In the genomic region with DNA sequence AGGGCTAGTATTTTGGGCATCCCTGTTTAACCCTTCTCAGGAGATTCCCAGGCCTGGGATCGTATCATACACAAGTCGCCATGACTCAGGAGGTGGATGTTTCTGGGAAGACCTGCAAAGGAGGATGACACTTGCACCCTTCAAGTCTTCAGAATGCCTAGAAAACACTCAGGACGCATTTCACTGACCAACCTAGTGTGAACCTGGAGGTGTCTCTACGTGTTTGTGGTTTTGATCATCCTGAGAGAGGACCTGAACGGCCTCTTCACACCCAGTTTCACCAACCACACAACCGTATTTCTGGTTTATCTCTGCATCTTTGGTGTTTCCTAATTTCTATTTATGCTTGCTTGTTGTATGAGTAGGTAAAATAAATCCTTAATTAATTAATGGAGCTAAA, we compare ENCODE assay signal across 2 cellular contexts.
TF ChIP-seq lines count a peak whose summit lies in the region.

No MANE protein-coding gene starts in this region.

TF ChIP-seq in SK-N-SH, 30 proteins besides CTCF, POLR2A, EP300 and RAD21 (continued from another document):
- TF ChIP-seq GABPA (IDR thresholded peaks at IDR 0.05; ENCODE audit: low read depth) (no peak), YY1 (IDR thresholded peaks at IDR 0.05; ENCODE audit: low read depth) (no peak), NRF1 (IDR thresholded peaks at IDR 0.05; ENCODE audit: low read depth, low read length) (no peak), RXRA (IDR thresholded peaks at IDR 0.05; ENCODE audit: borderline replicate concordance, low read depth) (no peak), RCOR1 (IDR thresholded peaks at IDR 0.05; ENCODE audit: low read length) (no peak), GATA2 (CRISPR knock-in tag; IDR thresholded peaks at IDR 0.05) (no peak), ELF1 (IDR thresholded peaks at IDR 0.05) (no peak), MEF2A (IDR thresholded peaks at IDR 0.05; ENCODE audit: borderline replicate concordance, low read depth) (no peak), SMC3 (IDR thresholded peaks at IDR 0.05; ENCODE audit: low read depth, low read length) (no peak), TAF1 (IDR thresholded peaks at IDR 0.05; ENCODE audit: borderline replicate concordance, low read depth, low read length) (no peak), RFX5 (IDR thresholded peaks at IDR 0.05; ENCODE audit: low read length) (no peak), FOXM1 (IDR thresholded peaks at IDR 0.05; ENCODE audit: low read depth) (no peak), NFIC (IDR thresholded peaks at IDR 0.05; ENCODE audit: borderline replicate concordance) (no peak), SIN3A (IDR thresholded peaks at IDR 0.05; ENCODE audit: borderline replicate concordance, low read depth, low read length) (no peak), EZH2phosphoT487 (IDR thresholded peaks at IDR 0.05; ENCODE audit: borderline replicate concordance, low read depth) (no peak)
- TF ChIP-seq, protein P1, sequence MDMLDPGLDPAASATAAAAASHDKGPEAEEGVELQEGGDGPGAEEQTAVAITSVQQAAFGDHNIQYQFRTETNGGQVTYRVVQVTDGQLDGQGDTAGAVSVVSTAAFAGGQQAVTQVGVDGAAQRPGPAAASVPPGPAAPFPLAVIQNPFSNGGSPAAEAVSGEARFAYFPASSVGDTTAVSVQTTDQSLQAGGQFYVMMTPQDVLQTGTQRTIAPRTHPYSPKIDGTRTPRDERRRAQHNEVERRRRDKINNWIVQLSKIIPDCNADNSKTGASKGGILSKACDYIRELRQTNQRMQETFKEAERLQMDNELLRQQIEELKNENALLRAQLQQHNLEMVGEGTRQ (IDR thresholded peaks at IDR 0.05; ENCODE audit: borderline replicate concordance, low read depth, low read length) = no peak
- TF ChIP-seq, protein P2, sequence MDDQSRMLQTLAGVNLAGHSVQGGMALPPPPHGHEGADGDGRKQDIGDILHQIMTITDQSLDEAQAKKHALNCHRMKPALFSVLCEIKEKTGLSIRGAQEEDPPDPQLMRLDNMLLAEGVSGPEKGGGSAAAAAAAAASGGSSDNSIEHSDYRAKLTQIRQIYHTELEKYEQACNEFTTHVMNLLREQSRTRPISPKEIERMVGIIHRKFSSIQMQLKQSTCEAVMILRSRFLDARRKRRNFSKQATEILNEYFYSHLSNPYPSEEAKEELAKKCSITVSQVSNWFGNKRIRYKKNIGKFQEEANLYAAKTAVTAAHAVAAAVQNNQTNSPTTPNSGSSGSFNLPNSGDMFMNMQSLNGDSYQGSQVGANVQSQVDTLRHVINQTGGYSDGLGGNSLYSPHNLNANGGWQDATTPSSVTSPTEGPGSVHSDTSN (IDR thresholded peaks at IDR 0.05) = no peak
- TF ChIP-seq, protein P3, sequence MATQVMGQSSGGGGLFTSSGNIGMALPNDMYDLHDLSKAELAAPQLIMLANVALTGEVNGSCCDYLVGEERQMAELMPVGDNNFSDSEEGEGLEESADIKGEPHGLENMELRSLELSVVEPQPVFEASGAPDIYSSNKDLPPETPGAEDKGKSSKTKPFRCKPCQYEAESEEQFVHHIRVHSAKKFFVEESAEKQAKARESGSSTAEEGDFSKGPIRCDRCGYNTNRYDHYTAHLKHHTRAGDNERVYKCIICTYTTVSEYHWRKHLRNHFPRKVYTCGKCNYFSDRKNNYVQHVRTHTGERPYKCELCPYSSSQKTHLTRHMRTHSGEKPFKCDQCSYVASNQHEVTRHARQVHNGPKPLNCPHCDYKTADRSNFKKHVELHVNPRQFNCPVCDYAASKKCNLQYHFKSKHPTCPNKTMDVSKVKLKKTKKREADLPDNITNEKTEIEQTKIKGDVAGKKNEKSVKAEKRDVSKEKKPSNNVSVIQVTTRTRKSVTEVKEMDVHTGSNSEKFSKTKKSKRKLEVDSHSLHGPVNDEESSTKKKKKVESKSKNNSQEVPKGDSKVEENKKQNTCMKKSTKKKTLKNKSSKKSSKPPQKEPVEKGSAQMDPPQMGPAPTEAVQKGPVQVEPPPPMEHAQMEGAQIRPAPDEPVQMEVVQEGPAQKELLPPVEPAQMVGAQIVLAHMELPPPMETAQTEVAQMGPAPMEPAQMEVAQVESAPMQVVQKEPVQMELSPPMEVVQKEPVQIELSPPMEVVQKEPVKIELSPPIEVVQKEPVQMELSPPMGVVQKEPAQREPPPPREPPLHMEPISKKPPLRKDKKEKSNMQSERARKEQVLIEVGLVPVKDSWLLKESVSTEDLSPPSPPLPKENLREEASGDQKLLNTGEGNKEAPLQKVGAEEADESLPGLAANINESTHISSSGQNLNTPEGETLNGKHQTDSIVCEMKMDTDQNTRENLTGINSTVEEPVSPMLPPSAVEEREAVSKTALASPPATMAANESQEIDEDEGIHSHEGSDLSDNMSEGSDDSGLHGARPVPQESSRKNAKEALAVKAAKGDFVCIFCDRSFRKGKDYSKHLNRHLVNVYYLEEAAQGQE (IDR thresholded peaks at IDR 0.05; ENCODE audit: low read depth, low read length) = no peak
- TF ChIP-seq, protein P4, sequence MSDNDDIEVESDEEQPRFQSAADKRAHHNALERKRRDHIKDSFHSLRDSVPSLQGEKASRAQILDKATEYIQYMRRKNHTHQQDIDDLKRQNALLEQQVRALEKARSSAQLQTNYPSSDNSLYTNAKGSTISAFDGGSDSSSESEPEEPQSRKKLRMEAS (IDR thresholded peaks at IDR 0.05; ENCODE audit: low read depth) = no peak

TF ChIP-seq in SK-N-SH treated with all-trans-retinoic acid at 6 μM for 48 hours, 23 proteins besides CTCF, POLR2A, EP300 and RAD21:
- TF ChIP-seq, protein P5, sequence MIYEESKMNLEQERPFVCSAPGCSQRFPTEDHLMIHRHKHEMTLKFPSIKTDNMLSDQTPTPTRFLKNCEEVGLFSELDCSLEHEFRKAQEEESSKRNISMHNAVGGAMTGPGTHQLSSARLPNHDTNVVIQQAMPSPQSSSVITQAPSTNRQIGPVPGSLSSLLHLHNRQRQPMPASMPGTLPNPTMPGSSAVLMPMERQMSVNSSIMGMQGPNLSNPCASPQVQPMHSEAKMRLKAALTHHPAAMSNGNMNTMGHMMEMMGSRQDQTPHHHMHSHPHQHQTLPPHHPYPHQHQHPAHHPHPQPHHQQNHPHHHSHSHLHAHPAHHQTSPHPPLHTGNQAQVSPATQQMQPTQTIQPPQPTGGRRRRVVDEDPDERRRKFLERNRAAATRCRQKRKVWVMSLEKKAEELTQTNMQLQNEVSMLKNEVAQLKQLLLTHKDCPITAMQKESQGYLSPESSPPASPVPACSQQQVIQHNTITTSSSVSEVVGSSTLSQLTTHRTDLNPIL (CRISPR knock-in tag; IDR thresholded peaks at IDR 0.05; ENCODE audit: low read depth) = no peak
- no peak for TF ChIP-seq ESRRG (CRISPR knock-in tag; IDR thresholded peaks at IDR 0.05)
- no peak for TF ChIP-seq ZNF565 (CRISPR knock-in tag; conservative IDR thresholded peaks at IDR 0.05; ENCODE audit: low read depth)
- TF ChIP-seq ZFP30 (CRISPR knock-in tag; IDR thresholded peaks at IDR 0.05) = no peak
- TF ChIP-seq ZC3H10 (CRISPR knock-in tag; IDR thresholded peaks at IDR 0.05) = no peak
- TF ChIP-seq TCF4 (CRISPR knock-in tag; IDR thresholded peaks at IDR 0.05; ENCODE audit: borderline replicate concordance) = no peak
- TF ChIP-seq CSDC2 (CRISPR knock-in tag; IDR thresholded peaks at IDR 0.05) = no peak
- TF ChIP-seq OSR1 (CRISPR knock-in tag; IDR thresholded peaks at IDR 0.05) = no peak
